Comparison of ENCODE assay signal across 8 cellular contexts in genomic region chr19:40777795-40778044, GRCh38. TPM values are rescaled to one million over a fixed set of nuclear protein-coding genes. Genes with fewer than 3 reads are reported as not detected.
DNase-seq lines count a peak whose midpoint lies in the region; ATAC-seq, FAIRE-seq and TF ChIP-seq lines count a peak whose summit lies in the region.

No MANE protein-coding gene starts in this region.

- peak overlapping the region; percentile 95 for H3K4me2 ChIP-seq in HepG2 (ENCODE audit: low read depth, low read length)

- peak overlapping the region; percentile 16 for H2AFZ ChIP-seq in HepG2 (ENCODE audit: low read length)

- peak overlapping the region; percentile 90 for H3K9ac ChIP-seq in HepG2 (ENCODE audit: insufficient read depth, low read depth, low read length)

- no peaks in the 10 kb centered on the region for H3K79me2 ChIP-seq in HepG2 (ENCODE audit: insufficient read depth, low read length)

- POLR2A ChIA-PET in HepG2 (lab: Yijun Ruan, JAX): interaction anchor here (0.6 to 4.1 kb wide), 24 partner anchors 8 to 780 kb away, joined by 3 to 90 read pairs (median 6); partner anchors contain the start of genes ACTMAP, COQ8B, EGLN2 and ITPKC

- H3K27ac ChIP-seq in adipose tissue (ENCODE audit: low read depth, low read length) (peak overlapping the region; percentile 7), HepG2 (ENCODE audit: extremely low read length, insufficient read depth, low read length) (peak overlapping the region; percentile 97), thyroid gland (peak overlapping the region; percentile 62 to 88 (median 88))

- H3K4me1 ChIP-seq in HepG2 (ENCODE audit: insufficient read depth, low read length) (peaks cover 31% of the 10 kb centered on the region), thyroid gland (peaks cover 12 to 14% of the 10 kb centered on the region in 2 donors)

- H3K27ac Mint-ChIP-seq in activated T-cell treated with anti-CD3 and anti-CD28 coated beads, Interleukin-2, amount 50 U/mL, for 72 hours: peak overlapping the region; percentile 70

- ATAC-seq in activated T-cell treated with anti-CD3 and anti-CD28 coated beads, Interleukin-2, amount 50 U/mL, for 72 hours (replicated peaks in 1 of 2): no peak
- no peak for ATAC-seq in HepG2

- H3K4me1 Mint-ChIP-seq in activated T-cell treated with anti-CD3 and anti-CD28 coated beads, Interleukin-2, amount 50 U/mL, for 72 hours (ENCODE audit: low read depth): peaks cover 45% of the 10 kb centered on the region

- H3K27me3 ChIP-seq in HepG2 (ENCODE audit: control insufficient read depth in 1 of 2, insufficient read depth in 2 of 2, low read length in 2 of 2): no peaks in the 10 kb centered on the region; a peak in 1 of 5 replicates
- H3K27me3 ChIP-seq in thyroid gland: no peaks in the 10 kb centered on the region

- no peaks in the 10 kb centered on the region for H3K9me3 Mint-ChIP-seq in activated T-cell treated with anti-CD3 and anti-CD28 coated beads, Interleukin-2, amount 50 U/mL, for 72 hours

- no peak for DNase-seq in activated T-cell treated with anti-CD3 and anti-CD28 coated beads, Interleukin-2, amount 50 U/mL, for 72 hours
- DNase-seq in activated T-cell treated with anti-CD3 and anti-CD28 coated beads for 4 hours (no peak), HepG2 (ENCODE audit: low spot score) (no peak), thyroid gland (no peak), nucleus accumbens (lab: John Stamatoyannopoulos, UW) (no peak), C1 segment of cervical spinal cord (lab: John Stamatoyannopoulos, UW) (no peak)
- no peak for DNase-seq in stimulated activated CD4-positive, alpha-beta T cell treated with anti-CD3 and anti-CD28 coated beads, Interleukin-2, amount 100 ng/mL, for 24 hours

- in situ Hi-C loops in HepG2 (cut with HindIII; ENCODE audit: extremely low pct_ligation_motif_present, low pct_unique_long_range_greater_than_20kb): no loop called here

- H3K36me3 Mint-ChIP-seq in activated T-cell treated with anti-CD3 and anti-CD28 coated beads, Interleukin-2, amount 50 U/mL, for 72 hours (ENCODE audit: insufficient read depth in 2 of 2): peaks cover 0 to 3% of the 10 kb centered on the region in 2 donors

- TF ChIP-seq RAD21 in HepG2 (CRISPR knock-in tag; IDR thresholded peaks at IDR 0.05): no peak

- no peak for FAIRE-seq in HepG2 (lab: Jason Lieb, UNC)

- peak overlapping the region; percentile 54 to 81 (median 62); a peak in 5 of 6 replicates for H3K4me3 ChIP-seq in HepG2 (replicated peaks in 1 of 3; ENCODE audit: insufficient read depth in 1 of 3, low read depth in 2 of 3, low read length in 3 of 3)
- peak overlapping the region in 2 of 3 donors; percentile 31 to 63 for H3K4me3 ChIP-seq in thyroid gland (replicated peaks in 1 of 3)

- H3K9me3 ChIP-seq in HepG2 (ENCODE audit: low read length) (no peaks in the 10 kb centered on the region), thyroid gland (no peaks in the 10 kb centered on the region)

- intact Hi-C loops in HepG2 (cut with micrococcal nuclease; ENCODE audit: unreplicated experiment): loop anchor here (1.0 kb wide), 1 partner anchor 21 kb away; no protein-coding TSS in a partner anchor
- intact Hi-C loops in thyroid gland (cut with DNase I): no loop called here

- no peaks in the 10 kb centered on the region for H3K27me3 Mint-ChIP-seq in activated T-cell treated with anti-CD3 and anti-CD28 coated beads, Interleukin-2, amount 50 U/mL, for 72 hours (ENCODE audit: low read depth)

- WGBS in adipose tissue, 3 donors: 0 to 1% (median 1%) methylated on average over 12 of the region's 12 CpGs
- WGBS in HepG2 (ENCODE audit: low lambda C conversion rate): 1% methylated on average over 12 of the region's 12 CpGs
- WGBS in thyroid gland, 2 donors: 1% methylated on average over 12 of the region's 12 CpGs

- BruUV-seq in HepG2 (replicated peaks; lab: Mats Ljungman, UMichigan): no TSS peak

- H3K36me3 ChIP-seq in HepG2 (replicated peaks in 1 of 2; ENCODE audit: control insufficient read depth in 1 of 2, insufficient read depth in 2 of 2, low read length in 2 of 2) (no peaks in the 10 kb centered on the region), thyroid gland (no peaks in the 10 kb centered on the region)

- CTCF ChIA-PET in HepG2 (lab: Yijun Ruan, JAX; ENCODE audit: low intra/inter-chr PET ratio, low total read pairs): no interaction called here

- TF ChIP-seq POLR2A in HepG2 (IDR thresholded peaks at IDR 0.05; ENCODE audit: insufficient read depth in 1 of 2, low read depth in 2 of 2, low read length in 2 of 2) (no peak; a peak in 3 of 4 replicates), thyroid gland (IDR thresholded peaks at IDR 0.05) (peak in 1 of 2 donors; percentile 72)

- peak overlapping the region; percentile 86 to 97 for H3K4me3 Mint-ChIP-seq in activated T-cell treated with anti-CD3 and anti-CD28 coated beads, Interleukin-2, amount 50 U/mL, for 72 hours

- no peak for TF ChIP-seq EP300 in HepG2 (IDR thresholded peaks at IDR 0.05; ENCODE audit: low read depth in 2 of 2, low read length in 2 of 2)
- TF ChIP-seq EP300 in HepG2 (CRISPR knock-in tag; IDR thresholded peaks at IDR 0.05; ENCODE audit: borderline replicate concordance): no peak

- TF ChIP-seq CTCF in HepG2 (CRISPR knock-in tag; IDR thresholded peaks at IDR 0.05) (no peak), thyroid gland (IDR thresholded peaks at IDR 0.05) (no peak)

- H4K20me1 ChIP-seq in HepG2 (ENCODE audit: insufficient read depth, low read length): no peaks in the 10 kb centered on the region

RNA-seq across cellular contexts. Expression of gene RAB4B, which starts 0.3 kb away (rescaled TPM):
- total RNA-seq in activated T-cell treated with anti-CD3 and anti-CD28 coated beads, Interleukin-2, amount 50 U/mL, for 72 hours: 10 to 100 TPM; 44.4 to 45.7 TPM
- polyA plus RNA-seq in adipose tissue: 10 to 100 TPM; 19.6 to 41.4 (median 31.7) TPM
- total RNA-seq in HepG2 (2016; rRNA removed; fragmentation: Illumina TruSeq; extraction: Trizol): 2.2 and 3.3 TPM in 2 replicates
- total RNA-seq in HepG2 (2016; cell fraction: cytosol; rRNA removed; fragmentation: Illumina TruSeq; extraction: Trizol; ENCODE audit: low read depth): 1.3 and 2.3 TPM in 2 replicates
- 2.1 and 3.5 TPM in 2 replicates for total RNA-seq in HepG2 (2016; cell fraction: insoluble cytoplasmic fraction; rRNA removed; fragmentation: Illumina TruSeq; extraction: Trizol)
- total RNA-seq in HepG2 (2016; cell fraction: membrane; rRNA removed; fragmentation: Illumina TruSeq; extraction: Trizol): 2.2 and 2.4 TPM in 2 replicates
- total RNA-seq in HepG2 (2016; cell fraction: nucleus; rRNA removed; fragmentation: Illumina TruSeq; extraction: Trizol): 3.3 and 4.5 TPM in 2 replicates
- polyA plus RNA-seq in HepG2 (2011; rRNA removed): 5.4 and 6.1 TPM in 2 replicates
- polyA plus RNA-seq in HepG2 (2011; cell fraction: cytosol; rRNA removed): 8.5 and 11.8 TPM in 2 replicates
- polyA plus RNA-seq in HepG2 (2011; cell fraction: nucleus; rRNA removed): 11.9 and 12.0 TPM in 2 replicates
- polyA plus RNA-seq in HepG2 (2012): 4.2 and 5.6 TPM in 2 replicates
- 3.1 and 4.5 TPM in 2 replicates for polyA plus RNA-seq in HepG2 (2016; cell fraction: cytosol; fragmentation: Illumina TruSeq; extraction: Trizol; ENCODE audit: low read depth)
- polyA plus RNA-seq in HepG2 (2016; cell fraction: insoluble cytoplasmic fraction; fragmentation: Illumina TruSeq; extraction: Trizol; ENCODE audit: low read depth): 3.4 and 4.4 TPM in 2 replicates
- 3.8 and 3.9 TPM in 2 replicates for polyA plus RNA-seq in HepG2 (2016; cell fraction: membrane; fragmentation: Illumina TruSeq; extraction: Trizol; ENCODE audit: low read depth)
- polyA plus RNA-seq in HepG2 (2016; cell fraction: nucleus; fragmentation: Illumina TruSeq; extraction: Trizol; ENCODE audit: insufficient read depth, low read depth): 13.8 and 16.0 TPM in 2 replicates
- 2.7 and 3.9 TPM in 2 replicates for polyA minus RNA-seq in HepG2 (2011; rRNA and poly(A)+ RNA removed; ENCODE audit: low replicate concordance)
- 1.9 and 3.3 TPM in 2 replicates for polyA minus RNA-seq in HepG2 (2011; cell fraction: cytosol; rRNA and poly(A)+ RNA removed)
- 1.9 and 2.2 TPM in 2 replicates for polyA minus RNA-seq in HepG2 (2011; cell fraction: nucleus; rRNA and poly(A)+ RNA removed)
- 10 to 100 TPM; 21.5 to 56.6 (median 31.5) TPM for total RNA-seq in thyroid gland

RNA-seq across cellular contexts. Expression of gene MIA, which starts 2.4 kb away (rescaled TPM):
- total RNA-seq in activated T-cell treated with anti-CD3 and anti-CD28 coated beads, Interleukin-2, amount 50 U/mL, for 72 hours: 1 to 10 TPM in 1 of 2 donors, under 1 TPM in 1; 0.97 to 1.1 TPM
- polyA plus RNA-seq in adipose tissue (under 1 TPM in 2 of 3 donors, not detected in 1; 0.61 to 0.67 TPM), HepG2 (2011; rRNA removed) (0.61 and 2.5 TPM in 2 replicates)
- total RNA-seq in HepG2 (2016; rRNA removed; fragmentation: Illumina TruSeq; extraction: Trizol) (not detected in 2 replicates), thyroid gland (not detected)
- not detected in 2 replicates for total RNA-seq in HepG2 (2016; cell fraction: cytosol; rRNA removed; fragmentation: Illumina TruSeq; extraction: Trizol; ENCODE audit: low read depth)
- not detected in 2 replicates for total RNA-seq in HepG2 (2016; cell fraction: insoluble cytoplasmic fraction; rRNA removed; fragmentation: Illumina TruSeq; extraction: Trizol)
- total RNA-seq in HepG2 (2016; cell fraction: membrane; rRNA removed; fragmentation: Illumina TruSeq; extraction: Trizol): not detected in 2 replicates
- total RNA-seq in HepG2 (2016; cell fraction: nucleus; rRNA removed; fragmentation: Illumina TruSeq; extraction: Trizol): not detected in 2 replicates
- 0.25 TPM in 1 of 2 replicates, not detected in the other for polyA plus RNA-seq in HepG2 (2011; cell fraction: cytosol; rRNA removed)
- 1.1 and 5.8 TPM in 2 replicates for polyA plus RNA-seq in HepG2 (2011; cell fraction: nucleus; rRNA removed)
- polyA plus RNA-seq in HepG2 (2012): 1.5 and 1.6 TPM in 2 replicates
- not detected in 2 replicates for polyA plus RNA-seq in HepG2 (2016; cell fraction: cytosol; fragmentation: Illumina TruSeq; extraction: Trizol; ENCODE audit: low read depth)
- polyA plus RNA-seq in HepG2 (2016; cell fraction: insoluble cytoplasmic fraction; fragmentation: Illumina TruSeq; extraction: Trizol; ENCODE audit: low read depth): not detected in 2 replicates
- not detected in 2 replicates for polyA plus RNA-seq in HepG2 (2016; cell fraction: membrane; fragmentation: Illumina TruSeq; extraction: Trizol; ENCODE audit: low read depth)
- polyA plus RNA-seq in HepG2 (2016; cell fraction: nucleus; fragmentation: Illumina TruSeq; extraction: Trizol; ENCODE audit: insufficient read depth, low read depth): not detected in 2 replicates
- polyA minus RNA-seq in HepG2 (2011; rRNA and poly(A)+ RNA removed; ENCODE audit: low replicate concordance): 1.6 TPM in 1 of 2 replicates, not detected in the other
- polyA minus RNA-seq in HepG2 (2011; cell fraction: cytosol; rRNA and poly(A)+ RNA removed): not detected in 2 replicates
- 1.7 and 4.5 TPM in 2 replicates for polyA minus RNA-seq in HepG2 (2011; cell fraction: nucleus; rRNA and poly(A)+ RNA removed)

RNA-seq across cellular contexts. Expression of gene EGLN2, which starts 21.3 kb away (rescaled TPM):
- total RNA-seq in activated T-cell treated with anti-CD3 and anti-CD28 coated beads, Interleukin-2, amount 50 U/mL, for 72 hours: 10 to 100 TPM; 90.5 to 91.8 TPM
- 100 to 1,000 TPM in 1 of 3 donors, 10 to 100 TPM in 2; 30.5 to 121 (median 93.1) TPM for polyA plus RNA-seq in adipose tissue
- total RNA-seq in HepG2 (2016; rRNA removed; fragmentation: Illumina TruSeq; extraction: Trizol): 32.4 and 40.8 TPM in 2 replicates
- total RNA-seq in HepG2 (2016; cell fraction: cytosol; rRNA removed; fragmentation: Illumina TruSeq; extraction: Trizol; ENCODE audit: low read depth): 19.0 and 19.4 TPM in 2 replicates
- total RNA-seq in HepG2 (2016; cell fraction: insoluble cytoplasmic fraction; rRNA removed; fragmentation: Illumina TruSeq; extraction: Trizol): 37.6 and 41.3 TPM in 2 replicates
- total RNA-seq in HepG2 (2016; cell fraction: membrane; rRNA removed; fragmentation: Illumina TruSeq; extraction: Trizol): 39.4 and 40.9 TPM in 2 replicates
- 27.3 and 29.2 TPM in 2 replicates for total RNA-seq in HepG2 (2016; cell fraction: nucleus; rRNA removed; fragmentation: Illumina TruSeq; extraction: Trizol)
- polyA plus RNA-seq in HepG2 (2011; rRNA removed): 16.5 and 25.4 TPM in 2 replicates
- 16.4 and 23.8 TPM in 2 replicates for polyA plus RNA-seq in HepG2 (2011; cell fraction: cytosol; rRNA removed)
- polyA plus RNA-seq in HepG2 (2011; cell fraction: nucleus; rRNA removed): 38.7 and 44.6 TPM in 2 replicates
- polyA plus RNA-seq in HepG2 (2012): 14.0 and 22.0 TPM in 2 replicates
- 13.6 and 14.2 TPM in 2 replicates for polyA plus RNA-seq in HepG2 (2016; cell fraction: cytosol; fragmentation: Illumina TruSeq; extraction: Trizol; ENCODE audit: low read depth)
- polyA plus RNA-seq in HepG2 (2016; cell fraction: insoluble cytoplasmic fraction; fragmentation: Illumina TruSeq; extraction: Trizol; ENCODE audit: low read depth): 31.3 and 33.0 TPM in 2 replicates
- 24.9 and 27.6 TPM in 2 replicates for polyA plus RNA-seq in HepG2 (2016; cell fraction: membrane; fragmentation: Illumina TruSeq; extraction: Trizol; ENCODE audit: low read depth)
- 40.6 and 43.6 TPM in 2 replicates for polyA plus RNA-seq in HepG2 (2016; cell fraction: nucleus; fragmentation: Illumina TruSeq; extraction: Trizol; ENCODE audit: insufficient read depth, low read depth)
- polyA minus RNA-seq in HepG2 (2011; rRNA and poly(A)+ RNA removed; ENCODE audit: low replicate concordance): 38.0 and 66.8 TPM in 2 replicates
- polyA minus RNA-seq in HepG2 (2011; cell fraction: cytosol; rRNA and poly(A)+ RNA removed): 9.9 and 12.8 TPM in 2 replicates
- 16.5 and 19.2 TPM in 2 replicates for polyA minus RNA-seq in HepG2 (2011; cell fraction: nucleus; rRNA and poly(A)+ RNA removed)
- 100 to 1,000 TPM in 2 of 4 donors, 10 to 100 TPM in 2; 94.2 to 120 (median 105) TPM for total RNA-seq in thyroid gland

RNA-seq across cellular contexts. Expression of gene SNRPA, which starts 26.7 kb away (rescaled TPM):
- 100 to 1,000 TPM; 201 to 290 TPM for total RNA-seq in activated T-cell treated with anti-CD3 and anti-CD28 coated beads, Interleukin-2, amount 50 U/mL, for 72 hours
- polyA plus RNA-seq in adipose tissue: 10 to 100 TPM; 21.2 to 44.1 (median 42.8) TPM
- total RNA-seq in HepG2 (2016; rRNA removed; fragmentation: Illumina TruSeq; extraction: Trizol): 55.6 and 59.6 TPM in 2 replicates
- 30.9 and 37.5 TPM in 2 replicates for total RNA-seq in HepG2 (2016; cell fraction: cytosol; rRNA removed; fragmentation: Illumina TruSeq; extraction: Trizol; ENCODE audit: low read depth)
- total RNA-seq in HepG2 (2016; cell fraction: insoluble cytoplasmic fraction; rRNA removed; fragmentation: Illumina TruSeq; extraction: Trizol): 43.3 and 60.9 TPM in 2 replicates
- 30.2 and 35.2 TPM in 2 replicates for total RNA-seq in HepG2 (2016; cell fraction: membrane; rRNA removed; fragmentation: Illumina TruSeq; extraction: Trizol)
- 40.9 and 42.9 TPM in 2 replicates for total RNA-seq in HepG2 (2016; cell fraction: nucleus; rRNA removed; fragmentation: Illumina TruSeq; extraction: Trizol)
- polyA plus RNA-seq in HepG2 (2011; rRNA removed): 111 and 162 TPM in 2 replicates
- 36.8 and 67.8 TPM in 2 replicates for polyA plus RNA-seq in HepG2 (2011; cell fraction: cytosol; rRNA removed)
- polyA plus RNA-seq in HepG2 (2011; cell fraction: nucleus; rRNA removed): 112 and 136 TPM in 2 replicates
- 55.3 and 58.7 TPM in 2 replicates for polyA plus RNA-seq in HepG2 (2012)
- 31.4 and 37.9 TPM in 2 replicates for polyA plus RNA-seq in HepG2 (2016; cell fraction: cytosol; fragmentation: Illumina TruSeq; extraction: Trizol; ENCODE audit: low read depth)
- 87.1 and 104 TPM in 2 replicates for polyA plus RNA-seq in HepG2 (2016; cell fraction: insoluble cytoplasmic fraction; fragmentation: Illumina TruSeq; extraction: Trizol; ENCODE audit: low read depth)
- polyA plus RNA-seq in HepG2 (2016; cell fraction: membrane; fragmentation: Illumina TruSeq; extraction: Trizol; ENCODE audit: low read depth): 41.6 and 53.2 TPM in 2 replicates
- 106 and 112 TPM in 2 replicates for polyA plus RNA-seq in HepG2 (2016; cell fraction: nucleus; fragmentation: Illumina TruSeq; extraction: Trizol; ENCODE audit: insufficient read depth, low read depth)
- polyA minus RNA-seq in HepG2 (2011; rRNA and poly(A)+ RNA removed; ENCODE audit: low replicate concordance): 182 and 255 TPM in 2 replicates
- 80.0 and 106 TPM in 2 replicates for polyA minus RNA-seq in HepG2 (2011; cell fraction: cytosol; rRNA and poly(A)+ RNA removed)
- 49.1 and 73.4 TPM in 2 replicates for polyA minus RNA-seq in HepG2 (2011; cell fraction: nucleus; rRNA and poly(A)+ RNA removed)
- 10 to 100 TPM; 38.2 to 80.5 (median 55.1) TPM for total RNA-seq in thyroid gland

RNA-seq across cellular contexts. Expression of gene ACTMAP, which starts 27.4 kb away (rescaled TPM):
- 10 to 100 TPM; 32.8 to 45.1 TPM for total RNA-seq in activated T-cell treated with anti-CD3 and anti-CD28 coated beads, Interleukin-2, amount 50 U/mL, for 72 hours
- 1 to 10 TPM; 3.5 to 7.1 (median 5.1) TPM for polyA plus RNA-seq in adipose tissue
- total RNA-seq in HepG2 (2016; rRNA removed; fragmentation: Illumina TruSeq; extraction: Trizol): 2.2 and 3.9 TPM in 2 replicates
- 2.1 and 5.1 TPM in 2 replicates for total RNA-seq in HepG2 (2016; cell fraction: cytosol; rRNA removed; fragmentation: Illumina TruSeq; extraction: Trizol; ENCODE audit: low read depth)
- total RNA-seq in HepG2 (2016; cell fraction: insoluble cytoplasmic fraction; rRNA removed; fragmentation: Illumina TruSeq; extraction: Trizol): 2.2 and 3.3 TPM in 2 replicates
- total RNA-seq in HepG2 (2016; cell fraction: membrane; rRNA removed; fragmentation: Illumina TruSeq; extraction: Trizol): 4.4 and 4.8 TPM in 2 replicates
- total RNA-seq in HepG2 (2016; cell fraction: nucleus; rRNA removed; fragmentation: Illumina TruSeq; extraction: Trizol): 3.9 and 4.4 TPM in 2 replicates
- 7.9 and 11.3 TPM in 2 replicates for polyA plus RNA-seq in HepG2 (2011; rRNA removed)
- polyA plus RNA-seq in HepG2 (2011; cell fraction: cytosol; rRNA removed): 4.7 and 5.7 TPM in 2 replicates
- polyA plus RNA-seq in HepG2 (2011; cell fraction: nucleus; rRNA removed): 30.8 and 31.7 TPM in 2 replicates
- polyA plus RNA-seq in HepG2 (2012): 13.1 and 16.5 TPM in 2 replicates
- polyA plus RNA-seq in HepG2 (2016; cell fraction: cytosol; fragmentation: Illumina TruSeq; extraction: Trizol; ENCODE audit: low read depth): 4.5 and 4.7 TPM in 2 replicates
- polyA plus RNA-seq in HepG2 (2016; cell fraction: insoluble cytoplasmic fraction; fragmentation: Illumina TruSeq; extraction: Trizol; ENCODE audit: low read depth): 10.5 and 13.7 TPM in 2 replicates
- 12.4 and 14.6 TPM in 2 replicates for polyA plus RNA-seq in HepG2 (2016; cell fraction: membrane; fragmentation: Illumina TruSeq; extraction: Trizol; ENCODE audit: low read depth)
- polyA plus RNA-seq in HepG2 (2016; cell fraction: nucleus; fragmentation: Illumina TruSeq; extraction: Trizol; ENCODE audit: insufficient read depth, low read depth): 46.1 and 49.5 TPM in 2 replicates
- polyA minus RNA-seq in HepG2 (2011; rRNA and poly(A)+ RNA removed; ENCODE audit: low replicate concordance): 11.2 and 11.8 TPM in 2 replicates
- 8.1 and 9.0 TPM in 2 replicates for polyA minus RNA-seq in HepG2 (2011; cell fraction: cytosol; rRNA and poly(A)+ RNA removed)
- 5.2 and 5.3 TPM in 2 replicates for polyA minus RNA-seq in HepG2 (2011; cell fraction: nucleus; rRNA and poly(A)+ RNA removed)
- total RNA-seq in thyroid gland: 1 to 10 TPM; 3.3 to 8.5 (median 4.5) TPM

Comparison
In these comparisons a context has a peak if more than half of its experiments do, and no peak if none do; other contexts are left out.
1. H3K27ac ChIP-seq: peak in every context shown above with its lines; median percentile 97 in HepG2; 88 in thyroid gland; 7 in adipose tissue.